ENCODE assay signal across 18 cellular contexts in genomic region chr3:128431803-128432300, GRCh38. TPM values are rescaled to one million over a fixed set of nuclear protein-coding genes. Genes with fewer than 3 reads are reported as not detected.
DNase-seq lines count a peak whose midpoint lies in the region; ATAC-seq, FAIRE-seq and TF ChIP-seq lines count a peak whose summit lies in the region.
"Had no signal": no experiment of that assay in that cellular context is flagged by ENCODE, and none has a peak within 500 bp of the region (broad histone marks: within the 10 kb centered on the region; RNA-seq: fewer than 3 reads in every experiment).

No MANE protein-coding gene starts in this region.

- no peaks in the 10 kb centered on the region for H4K20me1 ChIP-seq in HepG2 (ENCODE audit: insufficient read depth, low read length)

- H3K36me3 Mint-ChIP-seq in MCF 10A (ENCODE audit: insufficient read depth, unreplicated experiment): peaks cover 11% of the 10 kb centered on the region
- H3K36me3 Mint-ChIP-seq in T-helper 2 cell treated with Interferon-gamma antibody and Interleukin-4, amounts not matched to agents 5 μg/mL and 100 μg/mL, for 36 hours (ENCODE audit: low read depth): no peaks in the 10 kb centered on the region

- H3K4me3 ChIP-seq in HepG2 (replicated peaks in 1 of 3; ENCODE audit: insufficient read depth in 1 of 3, low read depth in 2 of 3, low read length in 3 of 3): peak overlapping the region in 2 of 3 experiments; percentile 39 to 64; a peak in 2 of 6 replicates
- H3K4me3 ChIP-seq in right lobe of liver: no peak overlapping the region

- no peaks in the 10 kb centered on the region for H3K4me1 Mint-ChIP-seq in MCF 10A (ENCODE audit: insufficient read depth, unreplicated experiment)
- peaks cover 12% of the 10 kb centered on the region for H3K4me1 Mint-ChIP-seq in stimulated activated naive CD8-positive, alpha-beta T cell treated with anti-CD3 and anti-CD28 coated beads, Interleukin-15, amount 100 ng/mL, for 72 hours
- H3K4me1 Mint-ChIP-seq in T-helper 2 cell treated with Interferon-gamma antibody and Interleukin-4, amounts not matched to agents 5 μg/mL and 100 μg/mL, for 36 hours (ENCODE audit: low read depth): no peaks in the 10 kb centered on the region

- no peak for TF ChIP-seq RAD21 in HepG2 (CRISPR knock-in tag; IDR thresholded peaks at IDR 0.05)

- H3K4me2 ChIP-seq in HepG2 (ENCODE audit: low read depth, low read length): peak overlapping the region; percentile 80

- ATAC-seq in HepG2 (no peak), right lobe of liver (no peak), HG03159 (IDR thresholded peaks at IDR 0.05; ENCODE audit: unreplicated experiment) (no peak), HG03108 (IDR thresholded peaks at IDR 0.05; ENCODE audit: unreplicated experiment) (no peak)
- ATAC-seq in stimulated activated naive CD8-positive, alpha-beta T cell treated with anti-CD3 and anti-CD28 coated beads, Interleukin-15, amount 100 ng/mL, for 72 hours: no peak

- no TSS peak for BruUV-seq in HepG2 (replicated peaks; lab: Mats Ljungman, UMichigan)
- no TSS peak for BruUV-seq in MCF 10A (replicated peaks; lab: Mats Ljungman, UMichigan)

- CTCF ChIA-PET in HepG2 (lab: Yijun Ruan, JAX; ENCODE audit: low intra/inter-chr PET ratio, low total read pairs) (no interaction called here), MCF 10A (lab: Yijun Ruan, JAX) (no interaction called here)

- H3K27me3 ChIP-seq in HepG2 (ENCODE audit: control insufficient read depth in 1 of 2, insufficient read depth in 2 of 2, low read length in 2 of 2) (peaks cover 18 to 76% of the 10 kb centered on the region in 2 experiments), right lobe of liver (peaks cover 0 to 4% of the 10 kb centered on the region in 2 donors)

- H3K4me3 Mint-ChIP-seq in MCF 10A (ENCODE audit: unreplicated experiment): peak overlapping the region; percentile 37
- H3K4me3 Mint-ChIP-seq in stimulated activated naive CD8-positive, alpha-beta T cell treated with anti-CD3 and anti-CD28 coated beads, Interleukin-15, amount 100 ng/mL, for 72 hours: peak overlapping the region; percentile 16 to 50
- H3K4me3 Mint-ChIP-seq in T-helper 2 cell treated with Interferon-gamma antibody and Interleukin-4, amounts not matched to agents 5 μg/mL and 100 μg/mL, for 36 hours: no peak overlapping the region
- H3K4me3 Mint-ChIP-seq: T-helper 1 cell treated with Interleukin-12 subunit alpha and Interleukin-12 subunit beta and Interleukin-4 antibody, amounts not matched to agents 30 μg/mL and 1 μg/mL, for 36 hours had no signal

- H3K9me3 ChIP-seq in HepG2 (ENCODE audit: low read length) (no peaks in the 10 kb centered on the region), right lobe of liver (no peaks in the 10 kb centered on the region)

- no peak overlapping the region for H3K27ac ChIP-seq in HepG2 (ENCODE audit: extremely low read length, insufficient read depth, low read length)
- H3K27ac ChIP-seq in right lobe of liver: no peak overlapping the region

- no peak for TF ChIP-seq CTCF in HepG2 (CRISPR knock-in tag; IDR thresholded peaks at IDR 0.05)
- TF ChIP-seq CTCF in right lobe of liver (IDR thresholded peaks at IDR 0.05): no peak
- TF ChIP-seq CTCF in MCF 10A (IDR thresholded peaks at IDR 0.05; ENCODE audit: unreplicated experiment): no peak

- H3K9me3 Mint-ChIP-seq in MCF 10A (ENCODE audit: unreplicated experiment): no peaks in the 10 kb centered on the region
- no peaks in the 10 kb centered on the region for H3K9me3 Mint-ChIP-seq in stimulated activated naive CD8-positive, alpha-beta T cell treated with anti-CD3 and anti-CD28 coated beads, Interleukin-15, amount 100 ng/mL, for 72 hours
- H3K9me3 Mint-ChIP-seq in T-helper 2 cell treated with Interferon-gamma antibody and Interleukin-4, amounts not matched to agents 5 μg/mL and 100 μg/mL, for 36 hours: no peaks in the 10 kb centered on the region
- H3K9me3 Mint-ChIP-seq: T-helper 1 cell treated with Interleukin-12 subunit alpha and Interleukin-12 subunit beta and Interleukin-4 antibody, amounts not matched to agents 30 μg/mL and 1 μg/mL, for 36 hours had no signal

- TF ChIP-seq EP300 in HepG2 (IDR thresholded peaks at IDR 0.05; ENCODE audit: low read depth in 2 of 2, low read length in 2 of 2) (no peak), HepG2 (CRISPR knock-in tag; IDR thresholded peaks at IDR 0.05; ENCODE audit: borderline replicate concordance) (no peak)

- peaks cover 12% of the 10 kb centered on the region; the same call in 1 of the 2 replicates for H3K4me1 ChIP-seq in HepG2 (ENCODE audit: insufficient read depth, low read length)
- H3K4me1 ChIP-seq in right lobe of liver: peaks cover 0 to 7% (median 0%) of the 10 kb centered on the region in 4 donors

- H3K36me3 ChIP-seq in HepG2 (replicated peaks in 1 of 2; ENCODE audit: control insufficient read depth in 1 of 2, insufficient read depth in 2 of 2, low read length in 2 of 2): no peaks in the 10 kb centered on the region
- H3K36me3 ChIP-seq in right lobe of liver: no peaks in the 10 kb centered on the region

- H2AFZ ChIP-seq in HepG2 (ENCODE audit: low read length): no peak overlapping the region

- POLR2A ChIA-PET in HepG2 (lab: Yijun Ruan, JAX) (no interaction called here), MCF 10A (lab: Yijun Ruan, JAX) (no interaction called here)

- H3K79me2 ChIP-seq in HepG2 (ENCODE audit: insufficient read depth, low read length): no peaks in the 10 kb centered on the region

- H3K27ac Mint-ChIP-seq in MCF 10A (ENCODE audit: low read depth, unreplicated experiment): no peak overlapping the region
- H3K27ac Mint-ChIP-seq in stimulated activated naive CD8-positive, alpha-beta T cell treated with anti-CD3 and anti-CD28 coated beads, Interleukin-15, amount 100 ng/mL, for 72 hours: no peak overlapping the region
- no peak overlapping the region for H3K27ac Mint-ChIP-seq in T-helper 2 cell treated with Interferon-gamma antibody and Interleukin-4, amounts not matched to agents 5 μg/mL and 100 μg/mL, for 36 hours
- H3K27ac Mint-ChIP-seq: T-helper 1 cell treated with Interleukin-12 subunit alpha and Interleukin-12 subunit beta and Interleukin-4 antibody, amounts not matched to agents 30 μg/mL and 1 μg/mL, for 36 hours had no signal

- in situ Hi-C loops in HepG2 (cut with HindIII; ENCODE audit: extremely low pct_ligation_motif_present, low pct_unique_long_range_greater_than_20kb): no loop called here

- DNase-seq in HepG2 (ENCODE audit: low spot score): no peak
- no peak for DNase-seq in right lobe of liver
- no peak for DNase-seq in MCF 10A (ENCODE audit: unreplicated experiment)
- DNase-seq in left kidney (ENCODE audit: low read depth, low spot score): peak; percentile 33
- no peak for DNase-seq in stimulated activated naive CD8-positive, alpha-beta T cell treated with anti-CD3 and anti-CD28 coated beads, Interleukin-15, amount 100 ng/mL, for 72 hours
- DNase-seq in T-helper 2 cell treated with Interferon-gamma antibody and Interleukin-4, amounts not matched to agents 5 μg/mL and 100 μg/mL, for 36 hours (ENCODE audit: low spot score): no peak
- DNase-seq: activated CD4-positive, CD25-positive, alpha-beta regulatory T cell treated with anti-CD3 and anti-CD28 coated beads, Interleukin-2, amount 50 U/mL, for 72 hours; activated naive CD4-positive, alpha-beta T cell treated with Interleukin-2 at 50 U/mL for 16 hours; left colon; SHP77; stimulated activated naive CD4-positive, alpha-beta T cell treated with Interleukin-2 at 50 U/mL for 16 hours had no signal

- H3K9ac ChIP-seq in HepG2 (ENCODE audit: insufficient read depth, low read depth, low read length): no peak overlapping the region

- FAIRE-seq in HepG2 (lab: Jason Lieb, UNC): no peak
- FAIRE-seq: urothelium cell line had no signal

- intact Hi-C loops in HepG2 (cut with micrococcal nuclease; ENCODE audit: unreplicated experiment): no loop called here
- intact Hi-C loops in right lobe of liver (cut with DNase I): no loop called here
- intact Hi-C loops in MCF 10A (cut with micrococcal nuclease): no loop called here

- H3K27me3 Mint-ChIP-seq in MCF 10A (ENCODE audit: insufficient read depth, unreplicated experiment): peaks cover 50% of the 10 kb centered on the region
- peaks cover 81% of the 10 kb centered on the region for H3K27me3 Mint-ChIP-seq in stimulated activated naive CD8-positive, alpha-beta T cell treated with anti-CD3 and anti-CD28 coated beads, Interleukin-15, amount 100 ng/mL, for 72 hours
- peaks cover 51% of the 10 kb centered on the region for H3K27me3 Mint-ChIP-seq in T-helper 2 cell treated with Interferon-gamma antibody and Interleukin-4, amounts not matched to agents 5 μg/mL and 100 μg/mL, for 36 hours (ENCODE audit: low read depth)

- 49% methylated on average over 12 of the region's 13 CpGs for WGBS in HepG2 (ENCODE audit: low lambda C conversion rate)
- 60% methylated on average over 7 of the region's 13 CpGs for WGBS in right lobe of liver (ENCODE audit: insufficient coverage, low coverage, low lambda C conversion rate, missing lambda C conversion rate)

- no peak for TF ChIP-seq POLR2A in HepG2 (IDR thresholded peaks at IDR 0.05; ENCODE audit: insufficient read depth in 1 of 2, low read depth in 2 of 2, low read length in 2 of 2)
- no peak for TF ChIP-seq POLR2A in right lobe of liver (IDR thresholded peaks at IDR 0.05)

RNA-seq across cellular contexts. Expression of gene DNAJB8, which starts 34.8 kb away (rescaled TPM):
- total RNA-seq in HepG2 (2016; rRNA removed; fragmentation: Illumina TruSeq; extraction: Trizol) (not detected in 2 replicates), right lobe of liver (not detected), MCF 10A (2022) (not detected in 2 replicates)
- not detected in 2 replicates for total RNA-seq in HepG2 (2016; cell fraction: cytosol; rRNA removed; fragmentation: Illumina TruSeq; extraction: Trizol; ENCODE audit: low read depth)
- not detected in 2 replicates for total RNA-seq in HepG2 (2016; cell fraction: insoluble cytoplasmic fraction; rRNA removed; fragmentation: Illumina TruSeq; extraction: Trizol)
- total RNA-seq in HepG2 (2016; cell fraction: membrane; rRNA removed; fragmentation: Illumina TruSeq; extraction: Trizol): not detected in 2 replicates
- total RNA-seq in HepG2 (2016; cell fraction: nucleus; rRNA removed; fragmentation: Illumina TruSeq; extraction: Trizol): not detected in 2 replicates
- not detected in 2 replicates for polyA plus RNA-seq in HepG2 (2011; rRNA removed)
- polyA plus RNA-seq in HepG2 (2011; cell fraction: cytosol; rRNA removed): not detected in 2 replicates
- polyA plus RNA-seq in HepG2 (2011; cell fraction: nucleus; rRNA removed): not detected in 2 replicates
- polyA plus RNA-seq in HepG2 (2012): not detected in 2 replicates
- not detected in 2 replicates for polyA plus RNA-seq in HepG2 (2016; cell fraction: cytosol; fragmentation: Illumina TruSeq; extraction: Trizol; ENCODE audit: low read depth)
- polyA plus RNA-seq in HepG2 (2016; cell fraction: insoluble cytoplasmic fraction; fragmentation: Illumina TruSeq; extraction: Trizol; ENCODE audit: low read depth): not detected in 2 replicates
- not detected in 2 replicates for polyA plus RNA-seq in HepG2 (2016; cell fraction: membrane; fragmentation: Illumina TruSeq; extraction: Trizol; ENCODE audit: low read depth)
- polyA plus RNA-seq in HepG2 (2016; cell fraction: nucleus; fragmentation: Illumina TruSeq; extraction: Trizol; ENCODE audit: insufficient read depth, low read depth): not detected in 2 replicates
- polyA minus RNA-seq in HepG2 (2011; rRNA and poly(A)+ RNA removed; ENCODE audit: low replicate concordance): not detected in 2 replicates
- not detected in 2 replicates for polyA minus RNA-seq in HepG2 (2011; cell fraction: cytosol; rRNA and poly(A)+ RNA removed)
- polyA minus RNA-seq in HepG2 (2011; cell fraction: nucleus; rRNA and poly(A)+ RNA removed): not detected in 2 replicates
- total RNA-seq: A673, left colon, mucosa of gallbladder, pulmonary artery endothelial cell had no signal

Comparison
In these comparisons a context has a peak if more than half of its experiments do, and no peak if none do; other contexts are left out.
1. H3K4me3 ChIP-seq: peak in HepG2 (2 of 3); none in right lobe of liver (0 of 3).